8 cellular contexts compared by ENCODE assay signal in genomic region chr7:69739906-69740545, GRCh38.
DNase-seq lines count a peak whose midpoint lies in the region; ATAC-seq and TF ChIP-seq lines count a peak whose summit lies in the region.

No MANE protein-coding gene starts in this region.

- H3K36me3 ChIP-seq in CD8-positive, alpha-beta T cell (ENCODE audit: insufficient read depth, low read length): no peaks in the 10 kb centered on the region

- H3K27me3 ChIP-seq in CD8-positive, alpha-beta T cell (ENCODE audit: insufficient read depth, low read length): no peaks in the 10 kb centered on the region

- no peaks in the 10 kb centered on the region for H3K36me3 Mint-ChIP-seq in CD8-positive, alpha-beta T cell

- H3K9me3 ChIP-seq in CD8-positive, alpha-beta T cell (ENCODE audit: low read length): no peaks in the 10 kb centered on the region

- H3K4me1 ChIP-seq in CD8-positive, alpha-beta T cell (ENCODE audit: insufficient read depth, low read length): no peaks in the 10 kb centered on the region

- no peak for TF ChIP-seq CTCF in CD8-positive, alpha-beta T cell (IDR thresholded peaks at IDR 0.05)

- POLR2A ChIA-PET in CD8-positive, alpha-beta T cell (lab: Charles Lee): no interaction called here

- no peaks in the 10 kb centered on the region for H3K4me1 Mint-ChIP-seq in CD8-positive, alpha-beta T cell (ENCODE audit: low read depth)

- no peak overlapping the region for H3K27ac Mint-ChIP-seq in CD8-positive, alpha-beta T cell

- CTCF ChIA-PET in CD8-positive, alpha-beta T cell (lab: Charles Lee): interaction anchor here (0.7 kb wide), 1 partner anchor 1200 kb away, joined by 3 read pairs; no protein-coding TSS in a partner anchor

- H3K27me3 Mint-ChIP-seq in CD8-positive, alpha-beta T cell (ENCODE audit: low read depth): no peaks in the 10 kb centered on the region

- no peak overlapping the region for H3K4me3 ChIP-seq in CD8-positive, alpha-beta T cell (ENCODE audit: low read depth, low read length)

- ATAC-seq in GM18511 (IDR thresholded peaks at IDR 0.05; ENCODE audit: unreplicated experiment) (peak; percentile 54), HG02642 (IDR thresholded peaks at IDR 0.05; ENCODE audit: poor library complexity, unreplicated experiment) (peak; percentile 59)
- ATAC-seq in CD8-positive, alpha-beta T cell: no peak

- intact Hi-C loops in CD8-positive, alpha-beta T cell (cut with DNase I, micrococcal nuclease): no loop called here

- DNase-seq in NCI-H82 (lab: John Stamatoyannopoulos, UW) (peak; percentile 91), hypothalamus (lab: John Stamatoyannopoulos, UW) (peak in 29 of 51 donors; percentile 1 to 51 (median 8)), T1000 (lab: John Stamatoyannopoulos, UW) (no peak), NCI-H1048 (lab: John Stamatoyannopoulos, UW) (no peak), UCSD-AML1 (lab: John Stamatoyannopoulos, UW; ENCODE audit: unreplicated experiment) (no peak)
- no peak for DNase-seq in CD8-positive, alpha-beta T cell

- H3K4me3 Mint-ChIP-seq in CD8-positive, alpha-beta T cell: no peak overlapping the region

- no peaks in the 10 kb centered on the region for H3K9me3 Mint-ChIP-seq in CD8-positive, alpha-beta T cell

- no peak overlapping the region for H3K27ac ChIP-seq in CD8-positive, alpha-beta T cell (ENCODE audit: low read depth, low read length)

Comparison
In these comparisons a context has a peak if more than half of its experiments do, and no peak if none do; other contexts are left out.
1. DNase-seq: peak in NCI-H82 (single experiment) and hypothalamus (29 of 51); none in T1000 (single experiment), NCI-H1048 (single experiment), UCSD-AML1 (single experiment) and CD8-positive, alpha-beta T cell (0 of 7).